10 cellular contexts compared by ENCODE assay signal in the genomic region with DNA sequence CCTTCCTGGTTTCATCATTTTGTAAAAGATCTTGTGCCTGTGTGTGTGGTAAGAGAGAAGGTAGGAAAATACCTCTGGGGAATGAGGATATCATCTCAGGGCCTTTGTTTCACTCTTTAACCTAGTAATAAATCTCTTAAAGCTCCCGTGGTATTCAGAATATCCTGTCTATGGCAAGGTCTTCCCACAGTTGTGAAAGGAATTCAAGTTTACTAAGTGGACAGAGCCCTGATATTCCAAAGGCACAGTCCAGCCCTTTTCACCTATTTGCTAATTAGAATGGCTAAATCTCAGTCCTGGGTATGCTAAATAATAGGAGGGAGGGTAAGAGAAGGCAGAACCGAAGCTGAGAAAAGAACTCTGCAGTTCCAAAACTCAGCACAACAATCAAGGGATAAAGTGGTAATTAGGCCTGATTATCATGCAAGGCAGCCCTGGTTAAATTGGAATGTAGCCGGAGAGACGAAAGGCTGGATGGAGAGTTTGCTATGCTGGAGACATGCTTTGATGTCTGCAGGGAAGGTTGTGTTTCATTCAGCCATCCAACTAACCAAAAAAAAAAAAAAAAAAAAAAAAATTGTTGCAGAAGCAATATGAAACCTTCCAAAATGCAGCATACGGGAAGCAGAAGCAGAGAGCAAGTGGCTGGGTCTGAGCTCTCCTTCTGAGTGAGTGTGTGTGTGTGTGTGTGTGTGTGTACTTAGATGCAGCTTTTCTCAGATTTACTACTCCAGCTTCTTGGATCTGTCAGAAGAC. TPM values are rescaled to one million over a fixed set of nuclear protein-coding genes. Genes with fewer than 3 reads are reported as not detected.
DNase-seq lines count a peak whose midpoint lies in the region; ATAC-seq and TF ChIP-seq lines count a peak whose summit lies in the region.
"Had no signal": no experiment of that assay in that cellular context is flagged by ENCODE, and none has a peak within 500 bp of the region (broad histone marks: within the 10 kb centered on the region; RNA-seq: fewer than 3 reads in every experiment).

No MANE protein-coding gene starts in this region.

- no peaks in the 10 kb centered on the region for H3K27me3 ChIP-seq in iPS-15b (ENCODE audit: control insufficient read depth, insufficient read depth, low read length)
- H3K27me3 ChIP-seq in uterus = no peaks in the 10 kb centered on the region
- no peaks in the 10 kb centered on the region for H3K27me3 ChIP-seq in lower lobe of right lung (ENCODE audit: low read depth)
- H3K27me3 ChIP-seq: foreskin keratinocyte had no signal

- peaks cover 39% of the 10 kb centered on the region for H3K4me1 ChIP-seq in iPS-15b (ENCODE audit: control insufficient read depth, insufficient read depth, low read length)
- peaks cover 0 to 11% of the 10 kb centered on the region in 2 donors for H3K4me1 ChIP-seq in uterus
- H3K4me1 ChIP-seq in lower lobe of right lung = peaks cover 17% of the 10 kb centered on the region

- no peak for TF ChIP-seq POLR2A in uterus (IDR thresholded peaks at IDR 0.05)

- TF ChIP-seq CTCF in VCaP (conservative IDR thresholded peaks at IDR 0.05) (no peak), uterus (IDR thresholded peaks at IDR 0.05) (no peak), lower lobe of right lung (IDR thresholded peaks at IDR 0.05) (no peak)

- peak; percentile 4 for DNase-seq in stimulated activated CD4-positive, alpha-beta T cell treated with anti-CD3 and anti-CD28 coated beads, Interleukin-4, amount 100 ng/mL, for 24 hours
- no peak for DNase-seq in stimulated activated CD4-positive, alpha-beta T cell treated with anti-CD3 and anti-CD28 coated beads, Interleukin-2, amount 100 ng/mL, for 24 hours
- peak; percentile 60 to 74 for DNase-seq in uterus
- DNase-seq in cortex of kidney (lab: John Stamatoyannopoulos, UW) = no peak
- no peak for DNase-seq in lower lobe of right lung
- DNase-seq: foreskin keratinocyte had no signal

- no peaks in the 10 kb centered on the region for H3K9me3 ChIP-seq in iPS-15b (ENCODE audit: control insufficient read depth, insufficient read depth, low read length)
- no peaks in the 10 kb centered on the region for H3K9me3 ChIP-seq in uterus
- no peaks in the 10 kb centered on the region for H3K9me3 ChIP-seq in lower lobe of right lung

- ATAC-seq in lower lobe of right lung (no peak), HG03571 (IDR thresholded peaks at IDR 0.05; ENCODE audit: unreplicated experiment) (no peak)
- ATAC-seq: foreskin keratinocyte had no signal

- peak overlapping the region; percentile 10 for H3K4me3 ChIP-seq in iPS-15b (ENCODE audit: low read depth, low read length)
- no peak overlapping the region for H3K4me3 ChIP-seq in uterus
- H3K4me3 ChIP-seq in lower lobe of right lung = no peak overlapping the region

- H3K36me3 ChIP-seq in iPS-15b (ENCODE audit: control insufficient read depth, insufficient read depth, low read length) = no peaks in the 10 kb centered on the region
- H3K36me3 ChIP-seq in uterus = no peaks in the 10 kb centered on the region
- no peaks in the 10 kb centered on the region for H3K36me3 ChIP-seq in lower lobe of right lung

- H3K27ac ChIP-seq in VCaP (0 out of 2 replicates have a peak overlapping the region, but pooled peaks have one; percentile 20), uterus (peak overlapping the region; percentile 73 to 95), lower lobe of right lung (no peak overlapping the region)
- H3K27ac ChIP-seq: foreskin keratinocyte, HL-60 had no signal

- intact Hi-C loops in uterus (cut with DNase I; ENCODE audit: low total_unique reads) (no loop called here), lower lobe of right lung (cut with DNase I) (no loop called here)

- H3K9ac ChIP-seq in iPS-15b (ENCODE audit: low read depth, low read length) = no peak overlapping the region

RNA-seq across cellular contexts. Expression of a gene that starts 28.5 kb away (rescaled TPM):
- 10 to 100 TPM in 3 of 4 donors, 1 to 10 TPM in 1; 2.0 to 44.5 (median 28.8) TPM for total RNA-seq in uterus
- 56.8 TPM for total RNA-seq in lower lobe of right lung

Comparison
In these comparisons a context has a peak if more than half of its experiments do, and no peak if none do; other contexts are left out.
1. DNase-seq: peak in stimulated activated CD4-positive, alpha-beta T cell treated with anti-CD3 and anti-CD28 coated beads, Interleukin-4, amount 100 ng/mL, for 24 hours (single experiment) and uterus (2 of 2); none in stimulated activated CD4-positive, alpha-beta T cell treated with anti-CD3 and anti-CD28 coated beads, Interleukin-2, amount 100 ng/mL, for 24 hours (0 of 2), cortex of kidney (single experiment) and lower lobe of right lung (single experiment).